ENCODE assay signal across 19 cellular contexts in the genomic region with DNA sequence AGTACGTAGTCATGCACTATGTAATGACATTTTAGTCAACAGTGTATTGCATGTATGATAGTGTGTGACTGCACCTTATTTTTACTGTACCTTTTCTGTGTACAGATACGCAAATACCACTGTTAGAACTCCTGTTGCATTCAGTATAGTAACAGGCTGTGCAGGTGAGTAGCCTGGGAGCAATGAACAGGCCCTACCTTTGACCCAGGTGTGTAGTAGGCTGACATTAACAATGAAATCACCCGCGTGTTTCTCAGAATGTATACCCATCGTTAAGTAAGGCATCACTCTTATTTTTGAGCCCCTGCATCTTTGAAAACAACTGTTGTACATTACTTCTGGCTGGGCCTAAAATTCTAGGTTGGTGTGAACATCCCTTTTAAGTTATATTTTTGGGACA.
"Had no signal": no experiment of that assay in that cellular context is flagged by ENCODE, and none has a peak within 500 bp of the region (broad histone marks: within the 10 kb centered on the region; RNA-seq: fewer than 3 reads in every experiment).

No MANE protein-coding gene starts in this region.

- DNase-seq: activated CD4-positive, alpha-beta memory T cell treated with anti-CD3 and anti-CD28 coated beads for 36 hours; activated CD4-positive, alpha-beta T cell treated with anti-CD3 and anti-CD28 coated beads for 1 hour; activated CD8-positive, alpha-beta memory T cell treated with anti-CD3 and anti-CD28 coated beads, Interleukin-2, amount 10 ng/mL, durations not matched to agents 7 days and 5 days; activated effector memory CD4-positive, alpha-beta T cell treated with Interleukin-2 at 50 U/mL for 16 hours; activated naive CD8-positive, alpha-beta T cell treated with anti-CD3 and anti-CD28 coated beads, Interleukin-2, amount 10 ng/mL, durations not matched to agents 7 days and 5 days; activated T-cell treated with anti-CD3 and anti-CD28 coated beads, Interleukin-2, amount 50 U/mL, for 1 hour; central memory CD4-positive, alpha-beta T cell; colonic mucosa; left ventricle myocardium inferior; mucosa of descending colon; nephron progenitor cell; sigmoid colon; stimulated activated CD4-positive, alpha-beta T cell treated with anti-CD3 and anti-CD28 coated beads, Interleukin-1b, Interleukin-23, amount 100 ng/mL, for 48 hours; tibial artery had no signal

- H3K4me3 ChIP-seq: colonic mucosa, esophagus muscularis mucosa, hepatocyte, left ventricle myocardium inferior, mucosa of descending colon, sigmoid colon, tibial artery, vagina had no signal

- H3K27me3 ChIP-seq: colonic mucosa, esophagus muscularis mucosa, hepatocyte, sigmoid colon, tibial artery, vagina had no signal

- H3K4me2 ChIP-seq: hepatocyte had no signal

- H2AFZ ChIP-seq: hepatocyte had no signal

- H3K4me3 Mint-ChIP-seq: activated CD4-positive, alpha-beta memory T cell treated with anti-CD3 and anti-CD28 coated beads for 36 hours; activated CD8-positive, alpha-beta memory T cell treated with anti-CD3 and anti-CD28 coated beads, Interleukin-2, amount 10 ng/mL, durations not matched to agents 7 days and 5 days; activated naive CD8-positive, alpha-beta T cell treated with anti-CD3 and anti-CD28 coated beads, Interleukin-2, amount 10 ng/mL, durations not matched to agents 7 days and 5 days; brain; nephron progenitor cell had no signal

- H3K4me1 ChIP-seq: colonic mucosa, sigmoid colon, vagina had no signal

- H3K9me3 Mint-ChIP-seq: activated CD4-positive, alpha-beta memory T cell treated with anti-CD3 and anti-CD28 coated beads for 36 hours; activated naive CD8-positive, alpha-beta T cell treated with anti-CD3 and anti-CD28 coated beads, Interleukin-2, amount 10 ng/mL, durations not matched to agents 7 days and 5 days; brain; nephron progenitor cell had no signal

- H3K27ac ChIP-seq: colonic mucosa, esophagus muscularis mucosa, hepatocyte, left ventricle myocardium inferior, sigmoid colon, tibial artery, vagina had no signal

- FAIRE-seq: keratinocyte had no signal

- ATAC-seq: activated CD8-positive, alpha-beta memory T cell treated with anti-CD3 and anti-CD28 coated beads, Interleukin-2, amount 10 ng/mL, durations not matched to agents 7 days and 5 days; mucosa of descending colon had no signal

- H3K27me3 Mint-ChIP-seq: activated CD4-positive, alpha-beta memory T cell treated with anti-CD3 and anti-CD28 coated beads for 36 hours; activated CD8-positive, alpha-beta memory T cell treated with anti-CD3 and anti-CD28 coated beads, Interleukin-2, amount 10 ng/mL, durations not matched to agents 7 days and 5 days; activated naive CD8-positive, alpha-beta T cell treated with anti-CD3 and anti-CD28 coated beads, Interleukin-2, amount 10 ng/mL, durations not matched to agents 7 days and 5 days had no signal

- H3K27ac Mint-ChIP-seq: activated CD4-positive, alpha-beta memory T cell treated with anti-CD3 and anti-CD28 coated beads for 36 hours; activated CD8-positive, alpha-beta memory T cell treated with anti-CD3 and anti-CD28 coated beads, Interleukin-2, amount 10 ng/mL, durations not matched to agents 7 days and 5 days; activated naive CD8-positive, alpha-beta T cell treated with anti-CD3 and anti-CD28 coated beads, Interleukin-2, amount 10 ng/mL, durations not matched to agents 7 days and 5 days; nephron progenitor cell had no signal

- H3K9me3 ChIP-seq: colonic mucosa, esophagus muscularis mucosa, left ventricle myocardium inferior, mucosa of descending colon, sigmoid colon, tibial artery, vagina had no signal

- H3K4me1 Mint-ChIP-seq: activated CD8-positive, alpha-beta memory T cell treated with anti-CD3 and anti-CD28 coated beads, Interleukin-2, amount 10 ng/mL, durations not matched to agents 7 days and 5 days; brain had no signal
